Comparison of ENCODE assay signal across 2 cellular contexts in genomic region chr14:36105401-36105800, GRCh38.
TF ChIP-seq lines count a peak whose summit lies in the region.

No MANE protein-coding gene starts in this region.

TF ChIP-seq in SK-N-SH, 30 proteins besides CTCF, POLR2A, EP300 and RAD21 (continued from another document):
- no peak for TF ChIP-seq REST (IDR thresholded peaks at IDR 0.05; ENCODE audit: low read depth, low read length)
- TF ChIP-seq SMC3 (IDR thresholded peaks at IDR 0.05; ENCODE audit: low read depth, low read length) = no peak
- TF ChIP-seq PBX3 (IDR thresholded peaks at IDR 0.05) = no peak
- TF ChIP-seq CHD2 (IDR thresholded peaks at IDR 0.05; ENCODE audit: low read length, partially characterized antibody) = no peak
- TF ChIP-seq YY1 (IDR thresholded peaks at IDR 0.05; ENCODE audit: low read depth) = no peak
- TF ChIP-seq FOSL2 (IDR thresholded peaks at IDR 0.05; ENCODE audit: borderline replicate concordance, low read depth) = no peak
- TF ChIP-seq MXI1 (IDR thresholded peaks at IDR 0.05; ENCODE audit: low read depth, low read length) = no peak
- no peak for TF ChIP-seq TAF1 (IDR thresholded peaks at IDR 0.05; ENCODE audit: borderline replicate concordance, low read depth, low read length)
- TF ChIP-seq ZBTB33 (IDR thresholded peaks at IDR 0.05; ENCODE audit: borderline replicate concordance, low read depth) = no peak
- TF ChIP-seq JUND (IDR thresholded peaks at IDR 0.05) = no peak
- TF ChIP-seq MAX (IDR thresholded peaks at IDR 0.05; ENCODE audit: low read depth) = no peak
- no peak for TF ChIP-seq NFIC (IDR thresholded peaks at IDR 0.05; ENCODE audit: borderline replicate concordance)
- TF ChIP-seq TCF12 (IDR thresholded peaks at IDR 0.05) = no peak
- TF ChIP-seq POLR2AphosphoS5 (IDR thresholded peaks at IDR 0.05; ENCODE audit: low read depth, low read length) = no peak
- no peak for TF ChIP-seq FOXM1 (IDR thresholded peaks at IDR 0.05; ENCODE audit: low read depth)
- TF ChIP-seq GABPA (IDR thresholded peaks at IDR 0.05; ENCODE audit: low read depth) = no peak
- no peak for TF ChIP-seq EZH2phosphoT487 (IDR thresholded peaks at IDR 0.05; ENCODE audit: borderline replicate concordance, low read depth)

TF ChIP-seq in SK-N-SH treated with all-trans-retinoic acid at 6 μM for 48 hours, 23 proteins besides CTCF, POLR2A, EP300 and RAD21 (continued from another document):
- TF ChIP-seq CSRNP3 (CRISPR knock-in tag; IDR thresholded peaks at IDR 0.05) (no peak), SNAI2 (CRISPR knock-in tag; IDR thresholded peaks at IDR 0.05) (no peak), ZC3H10 (CRISPR knock-in tag; IDR thresholded peaks at IDR 0.05) (no peak), OSR1 (CRISPR knock-in tag; IDR thresholded peaks at IDR 0.05) (no peak), PPARA (CRISPR knock-in tag; IDR thresholded peaks at IDR 0.05; ENCODE audit: borderline replicate concordance) (no peak), PATZ1 (CRISPR knock-in tag; IDR thresholded peaks at IDR 0.05; ENCODE audit: borderline replicate concordance) (no peak), POU6F1 (CRISPR knock-in tag; IDR thresholded peaks at IDR 0.05; ENCODE audit: borderline replicate concordance, low read depth) (no peak), RARB (CRISPR knock-in tag; IDR thresholded peaks at IDR 0.05) (no peak), ISL1 (CRISPR knock-in tag; IDR thresholded peaks at IDR 0.05) (no peak), CREB5 (CRISPR knock-in tag; IDR thresholded peaks at IDR 0.05; ENCODE audit: low read depth) (no peak), TOX (CRISPR knock-in tag; IDR thresholded peaks at IDR 0.05; ENCODE audit: borderline replicate concordance) (no peak), GLIS3 (CRISPR knock-in tag; IDR thresholded peaks at IDR 0.05) (no peak), CSDC2 (CRISPR knock-in tag; IDR thresholded peaks at IDR 0.05) (no peak), ZFP30 (CRISPR knock-in tag; IDR thresholded peaks at IDR 0.05) (no peak), ESRRG (CRISPR knock-in tag; IDR thresholded peaks at IDR 0.05) (no peak)
